In the genomic region with DNA sequence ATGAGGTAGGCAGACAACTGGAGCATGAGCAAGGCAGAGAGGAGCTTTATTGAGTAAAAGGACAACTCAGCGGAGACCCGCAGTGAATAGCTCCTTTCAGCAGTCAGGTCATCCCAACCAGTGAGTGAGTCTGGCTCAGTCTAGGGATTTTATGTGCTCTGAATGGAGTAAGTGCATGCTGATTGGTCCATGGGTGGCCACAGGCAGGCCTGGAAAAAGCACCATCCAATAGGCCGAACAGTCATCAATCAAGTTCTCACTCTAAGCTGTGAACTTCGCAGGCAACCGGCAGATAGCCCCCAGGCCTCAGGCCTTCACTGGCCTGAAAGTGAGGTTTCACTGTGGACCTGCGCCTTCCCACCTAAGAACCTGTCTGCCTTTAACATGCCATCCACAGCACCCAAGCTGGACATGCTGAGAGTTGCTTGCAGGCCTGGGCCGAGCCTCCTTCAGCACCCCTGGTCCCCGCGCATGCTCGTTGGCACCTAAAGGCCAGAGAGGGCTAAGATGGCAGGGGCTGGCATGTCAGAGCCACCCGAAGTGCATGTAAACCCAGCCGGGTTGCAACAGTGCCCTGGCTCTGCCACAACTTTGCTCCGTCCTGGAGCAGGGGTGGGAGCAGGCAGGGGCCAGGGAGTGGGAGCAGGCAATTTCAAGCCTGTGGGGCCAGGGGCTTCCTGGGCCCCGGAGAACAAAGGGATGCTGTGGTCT, we compare ENCODE assay signal across 19 cellular contexts.
"Had no signal": no experiment of that assay in that cellular context is flagged by ENCODE, and none has a peak within 500 bp of the region (broad histone marks: within the 10 kb centered on the region; RNA-seq: fewer than 3 reads in every experiment).

No MANE protein-coding gene starts in this region.

- H3K4me1 ChIP-seq: heart right ventricle, parathyroid adenoma, psoas muscle, right lobe of liver, spleen, thyroid gland had no signal

- H3K4me3 ChIP-seq: dorsolateral prefrontal cortex, heart right ventricle, psoas muscle, right lobe of liver, spleen, thyroid gland had no signal

- H3K9me3 ChIP-seq: psoas muscle, right lobe of liver, thyroid gland had no signal

- H3K9ac ChIP-seq: parathyroid adenoma had no signal

- H3K27me3 ChIP-seq: dorsolateral prefrontal cortex, heart right ventricle, right lobe of liver, spleen, thyroid gland had no signal

- H3K36me3 ChIP-seq: heart right ventricle, right lobe of liver, spleen, thyroid gland had no signal

- H2AFZ ChIP-seq: parathyroid adenoma had no signal

- H3K27ac ChIP-seq: dorsolateral prefrontal cortex, heart right ventricle, parathyroid adenoma, psoas muscle, right lobe of liver, spleen, thyroid gland had no signal

- ATAC-seq: esophagus mucosa, left lobe of liver, psoas muscle had no signal

- DNase-seq: central memory CD4-positive, alpha-beta T cell; cortex of kidney; dorsolateral prefrontal cortex; effector CD8-positive, alpha-beta T cell; heart right ventricle; hypothalamus; naive B cell; retina; right lobe of liver; spleen; stimulated activated CD4-positive, alpha-beta T cell treated with anti-CD3 and anti-CD28 coated beads, Interleukin-15, amount 100 ng/mL, for 24 hours; stimulated activated CD4-positive, alpha-beta T cell treated with anti-CD3 and anti-CD28 coated beads, Interleukin-1b, Interleukin-23, amount 100 ng/mL, for 48 hours; stimulated activated CD4-positive, alpha-beta T cell treated with anti-CD3 and anti-CD28 coated beads, Interleukin-4, amount 100 ng/mL, for 4 hours; stimulated activated naive CD4-positive, alpha-beta T cell treated with Interleukin-2 at 50 U/mL for 16 hours; thyroid gland had no signal
